ENCODE assay signal across 1 cellular context in genomic region chr15:20652914-20653313, GRCh38.
TF ChIP-seq lines count a peak whose summit lies in the region.

No MANE protein-coding gene starts in this region.

TF ChIP-seq in HepG2, 621 proteins besides CTCF, POLR2A, EP300 and RAD21 (continued from another document):
- TF ChIP-seq SUZ12 (IDR thresholded peaks at IDR 0.05; ENCODE audit: low read depth, low read length): no peak
- TF ChIP-seq ZNF672 (CRISPR knock-in tag; IDR thresholded peaks at IDR 0.05): no peak
- TF ChIP-seq BRD4 (CRISPR knock-in tag; IDR thresholded peaks at IDR 0.05): no peak
- TF ChIP-seq ZHX2 (IDR thresholded peaks at IDR 0.05; ENCODE audit: low read depth): no peak
- no peak for TF ChIP-seq ZHX2 (CRISPR knock-in tag; IDR thresholded peaks at IDR 0.05; ENCODE audit: borderline replicate concordance)
- no peak for TF ChIP-seq HMGXB3 (CRISPR knock-in tag; IDR thresholded peaks at IDR 0.05; ENCODE audit: borderline replicate concordance)
TF ChIP-seq in HepG2: peak in this region for 2.
